2 cellular contexts compared by ENCODE assay signal in the genomic region with DNA sequence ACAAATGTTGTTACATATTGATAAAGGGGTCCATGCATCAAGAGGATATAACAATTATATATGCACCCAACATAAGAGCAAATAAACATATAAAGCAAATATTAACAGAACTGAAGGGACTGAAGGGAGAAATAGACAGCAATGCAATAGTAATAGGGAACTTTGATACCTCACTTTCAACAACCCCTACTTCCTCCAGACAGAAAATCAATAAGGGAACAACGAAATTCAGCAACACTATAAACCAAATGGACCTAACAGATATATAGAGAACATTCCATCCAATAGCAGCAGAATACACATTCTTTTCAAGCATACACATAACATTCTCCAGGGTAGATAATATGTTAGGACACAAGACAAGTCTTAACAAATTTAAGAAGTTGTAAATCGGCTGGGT.
TF ChIP-seq lines count a peak whose summit lies in the region.

No MANE protein-coding gene starts in this region.

TF ChIP-seq in GM12878, 131 proteins besides CTCF, POLR2A, EP300 and RAD21 (continued from another document):
- TF ChIP-seq E2F8 (IDR thresholded peaks at IDR 0.05; ENCODE audit: low read depth, partially characterized antibody) (no peak), MEF2A (IDR thresholded peaks at IDR 0.05; ENCODE audit: insufficient read depth, low read depth, low read length) (no peak), IRF4 (IDR thresholded peaks at IDR 0.05; ENCODE audit: low read depth, low read length) (no peak), CHD1 (IDR thresholded peaks at IDR 0.05; ENCODE audit: low read depth, low read length) (no peak), FOS (IDR thresholded peaks at IDR 0.05; ENCODE audit: borderline replicate concordance, extremely low read depth, insufficient read length) (no peak), MXI1 (IDR thresholded peaks at IDR 0.05; ENCODE audit: low read depth, low read length) (no peak), IKZF2 (IDR thresholded peaks at IDR 0.05) (no peak), SPI1 (IDR thresholded peaks at IDR 0.05; ENCODE audit: borderline replicate concordance, insufficient read depth, low read depth, low read length) (no peak), USF1 (IDR thresholded peaks at IDR 0.05; ENCODE audit: borderline replicate concordance, extremely low read length, insufficient read depth, low read depth, low read length) (no peak), TCF7 (IDR thresholded peaks at IDR 0.05; ENCODE audit: borderline replicate concordance) (no peak), RBBP5 (conservative IDR thresholded peaks at IDR 0.05) (no peak), PAX5 (IDR thresholded peaks at IDR 0.05; ENCODE audit: borderline replicate concordance, low read depth, low read length) (no peak), BCLAF1 (IDR thresholded peaks at IDR 0.05) (no peak), SMAD1 (IDR thresholded peaks at IDR 0.05; ENCODE audit: low read depth, partially characterized antibody) (no peak)

TF ChIP-seq in HepG2, 621 proteins besides CTCF, POLR2A, EP300 and RAD21 (continued from another document):
- TF ChIP-seq, protein P1, sequence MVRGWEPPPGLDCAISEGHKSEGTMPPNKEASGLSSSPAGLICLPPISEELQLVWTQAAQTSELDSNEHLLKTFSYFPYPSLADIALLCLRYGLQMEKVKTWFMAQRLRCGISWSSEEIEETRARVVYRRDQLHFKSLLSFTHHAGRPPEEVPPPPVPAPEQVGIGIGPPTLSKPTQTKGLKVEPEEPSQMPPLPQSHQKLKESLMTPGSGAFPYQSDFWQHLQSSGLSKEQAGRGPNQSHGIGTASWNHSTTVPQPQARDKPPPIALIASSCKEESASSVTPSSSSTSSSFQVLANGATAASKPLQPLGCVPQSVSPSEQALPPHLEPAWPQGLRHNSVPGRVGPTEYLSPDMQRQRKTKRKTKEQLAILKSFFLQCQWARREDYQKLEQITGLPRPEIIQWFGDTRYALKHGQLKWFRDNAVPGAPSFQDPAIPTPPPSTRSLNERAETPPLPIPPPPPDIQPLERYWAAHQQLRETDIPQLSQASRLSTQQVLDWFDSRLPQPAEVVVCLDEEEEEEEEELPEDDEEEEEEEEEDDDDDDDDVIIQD (CRISPR knock-in tag; IDR thresholded peaks at IDR 0.05; ENCODE audit: low read depth): peak; percentile 44; the same call in 1 of the 2 replicates
- TF ChIP-seq HNF4A (CRISPR knock-in tag; IDR thresholded peaks at IDR 0.05): 0 out of 2 replicates have a peak, but pooled peaks have one; percentile 9
- TF ChIP-seq, protein P2, sequence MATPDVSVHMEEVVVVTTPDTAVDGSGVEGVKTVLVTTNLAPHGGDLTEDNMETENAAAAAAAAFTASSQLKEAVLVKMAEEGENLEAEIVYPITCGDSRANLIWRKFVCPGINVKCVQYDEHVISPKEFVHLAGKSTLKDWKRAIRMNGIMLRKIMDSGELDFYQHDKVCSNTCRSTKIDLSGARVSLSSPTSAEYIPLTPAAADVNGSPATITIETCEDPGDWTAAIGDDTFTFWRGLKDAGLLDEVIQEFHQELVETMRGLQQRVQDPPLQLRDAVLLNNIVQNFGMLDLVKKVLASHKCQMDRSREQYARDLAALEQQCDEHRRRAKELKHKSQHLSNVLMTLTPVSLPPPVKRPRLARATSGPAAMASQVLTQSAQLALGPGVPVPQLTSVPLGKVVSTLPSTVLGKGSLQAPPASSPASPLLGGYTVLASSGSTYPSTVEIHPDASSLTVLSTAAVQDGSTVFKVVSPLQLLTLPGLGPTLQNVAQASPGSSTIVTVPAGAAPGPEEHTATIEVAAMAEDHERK (CRISPR knock-in tag; IDR thresholded peaks at IDR 0.05; ENCODE audit: low read depth): no peak
- TF ChIP-seq, protein P3, sequence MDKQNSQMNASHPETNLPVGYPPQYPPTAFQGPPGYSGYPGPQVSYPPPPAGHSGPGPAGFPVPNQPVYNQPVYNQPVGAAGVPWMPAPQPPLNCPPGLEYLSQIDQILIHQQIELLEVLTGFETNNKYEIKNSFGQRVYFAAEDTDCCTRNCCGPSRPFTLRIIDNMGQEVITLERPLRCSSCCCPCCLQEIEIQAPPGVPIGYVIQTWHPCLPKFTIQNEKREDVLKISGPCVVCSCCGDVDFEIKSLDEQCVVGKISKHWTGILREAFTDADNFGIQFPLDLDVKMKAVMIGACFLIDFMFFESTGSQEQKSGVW (CRISPR knock-in tag; IDR thresholded peaks at IDR 0.05; ENCODE audit: borderline replicate concordance): no peak
- no peak for TF ChIP-seq ZNF101 (CRISPR knock-in tag; IDR thresholded peaks at IDR 0.05; ENCODE audit: borderline replicate concordance, low read depth)
- 0 out of 2 replicates have a peak, but pooled peaks have one; percentile 29 for TF ChIP-seq POGZ (CRISPR knock-in tag; IDR thresholded peaks at IDR 0.05)
- TF ChIP-seq FOXA1 (IDR thresholded peaks at IDR 0.05): no peak
- no peak for TF ChIP-seq FOXA1 (CRISPR knock-in tag; IDR thresholded peaks at IDR 0.05)
- TF ChIP-seq DMAP1 (CRISPR knock-in tag; IDR thresholded peaks at IDR 0.05): no peak
- TF ChIP-seq GABPA (IDR thresholded peaks at IDR 0.05; ENCODE audit: low read depth, low read length): no peak
- TF ChIP-seq GABPA (CRISPR knock-in tag; IDR thresholded peaks at IDR 0.05; ENCODE audit: low read depth): peak; percentile 21; the same call in 1 of the 2 replicates
- TF ChIP-seq, protein P4, sequence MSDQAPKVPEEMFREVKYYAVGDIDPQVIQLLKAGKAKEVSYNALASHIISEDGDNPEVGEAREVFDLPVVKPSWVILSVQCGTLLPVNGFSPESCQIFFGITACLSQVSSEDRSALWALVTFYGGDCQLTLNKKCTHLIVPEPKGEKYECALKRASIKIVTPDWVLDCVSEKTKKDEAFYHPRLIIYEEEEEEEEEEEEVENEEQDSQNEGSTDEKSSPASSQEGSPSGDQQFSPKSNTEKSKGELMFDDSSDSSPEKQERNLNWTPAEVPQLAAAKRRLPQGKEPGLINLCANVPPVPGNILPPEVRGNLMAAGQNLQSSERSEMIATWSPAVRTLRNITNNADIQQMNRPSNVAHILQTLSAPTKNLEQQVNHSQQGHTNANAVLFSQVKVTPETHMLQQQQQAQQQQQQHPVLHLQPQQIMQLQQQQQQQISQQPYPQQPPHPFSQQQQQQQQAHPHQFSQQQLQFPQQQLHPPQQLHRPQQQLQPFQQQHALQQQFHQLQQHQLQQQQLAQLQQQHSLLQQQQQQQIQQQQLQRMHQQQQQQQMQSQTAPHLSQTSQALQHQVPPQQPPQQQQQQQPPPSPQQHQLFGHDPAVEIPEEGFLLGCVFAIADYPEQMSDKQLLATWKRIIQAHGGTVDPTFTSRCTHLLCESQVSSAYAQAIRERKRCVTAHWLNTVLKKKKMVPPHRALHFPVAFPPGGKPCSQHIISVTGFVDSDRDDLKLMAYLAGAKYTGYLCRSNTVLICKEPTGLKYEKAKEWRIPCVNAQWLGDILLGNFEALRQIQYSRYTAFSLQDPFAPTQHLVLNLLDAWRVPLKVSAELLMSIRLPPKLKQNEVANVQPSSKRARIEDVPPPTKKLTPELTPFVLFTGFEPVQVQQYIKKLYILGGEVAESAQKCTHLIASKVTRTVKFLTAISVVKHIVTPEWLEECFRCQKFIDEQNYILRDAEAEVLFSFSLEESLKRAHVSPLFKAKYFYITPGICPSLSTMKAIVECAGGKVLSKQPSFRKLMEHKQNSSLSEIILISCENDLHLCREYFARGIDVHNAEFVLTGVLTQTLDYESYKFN (CRISPR knock-in tag; conservative IDR thresholded peaks at IDR 0.05): peak; percentile 49
- TF ChIP-seq ZNF569 (CRISPR knock-in tag; IDR thresholded peaks at IDR 0.05; ENCODE audit: borderline replicate concordance): no peak
